In the genomic region with DNA sequence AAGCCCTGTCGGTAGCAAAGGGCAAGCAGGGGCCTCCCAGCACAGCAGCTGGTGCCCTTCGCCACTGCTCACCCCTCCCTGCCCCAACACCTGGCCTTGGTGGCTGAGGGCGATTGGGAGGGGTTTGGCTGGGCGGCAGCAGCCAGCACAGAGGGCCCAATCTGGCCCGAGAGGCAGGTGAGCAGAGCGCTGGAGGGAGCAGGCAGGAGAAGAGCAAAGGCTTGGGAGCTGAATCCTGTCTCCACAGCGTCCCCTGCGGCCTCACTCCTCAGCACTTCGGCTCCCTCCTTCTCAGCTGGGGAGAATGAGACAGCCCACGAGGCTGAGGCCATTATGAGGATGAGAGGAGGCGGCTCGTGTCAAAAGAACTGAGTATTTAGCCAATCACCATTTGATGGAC, we compare ENCODE assay signal across 1 cellular context.
TF ChIP-seq lines count a peak whose summit lies in the region.

No MANE protein-coding gene starts in this region.

TF ChIP-seq in IMR-90, 13 proteins besides CTCF, POLR2A, EP300 and RAD21 (continued from another document):
- TF ChIP-seq, protein P1, sequence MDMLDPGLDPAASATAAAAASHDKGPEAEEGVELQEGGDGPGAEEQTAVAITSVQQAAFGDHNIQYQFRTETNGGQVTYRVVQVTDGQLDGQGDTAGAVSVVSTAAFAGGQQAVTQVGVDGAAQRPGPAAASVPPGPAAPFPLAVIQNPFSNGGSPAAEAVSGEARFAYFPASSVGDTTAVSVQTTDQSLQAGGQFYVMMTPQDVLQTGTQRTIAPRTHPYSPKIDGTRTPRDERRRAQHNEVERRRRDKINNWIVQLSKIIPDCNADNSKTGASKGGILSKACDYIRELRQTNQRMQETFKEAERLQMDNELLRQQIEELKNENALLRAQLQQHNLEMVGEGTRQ (IDR thresholded peaks at IDR 0.05; ENCODE audit: low read depth, low read length), result no peak
- no peak for TF ChIP-seq MAZ (IDR thresholded peaks at IDR 0.05; ENCODE audit: borderline replicate concordance, low read depth, low read length)
